8 cellular contexts compared by ENCODE assay signal in the genomic region with DNA sequence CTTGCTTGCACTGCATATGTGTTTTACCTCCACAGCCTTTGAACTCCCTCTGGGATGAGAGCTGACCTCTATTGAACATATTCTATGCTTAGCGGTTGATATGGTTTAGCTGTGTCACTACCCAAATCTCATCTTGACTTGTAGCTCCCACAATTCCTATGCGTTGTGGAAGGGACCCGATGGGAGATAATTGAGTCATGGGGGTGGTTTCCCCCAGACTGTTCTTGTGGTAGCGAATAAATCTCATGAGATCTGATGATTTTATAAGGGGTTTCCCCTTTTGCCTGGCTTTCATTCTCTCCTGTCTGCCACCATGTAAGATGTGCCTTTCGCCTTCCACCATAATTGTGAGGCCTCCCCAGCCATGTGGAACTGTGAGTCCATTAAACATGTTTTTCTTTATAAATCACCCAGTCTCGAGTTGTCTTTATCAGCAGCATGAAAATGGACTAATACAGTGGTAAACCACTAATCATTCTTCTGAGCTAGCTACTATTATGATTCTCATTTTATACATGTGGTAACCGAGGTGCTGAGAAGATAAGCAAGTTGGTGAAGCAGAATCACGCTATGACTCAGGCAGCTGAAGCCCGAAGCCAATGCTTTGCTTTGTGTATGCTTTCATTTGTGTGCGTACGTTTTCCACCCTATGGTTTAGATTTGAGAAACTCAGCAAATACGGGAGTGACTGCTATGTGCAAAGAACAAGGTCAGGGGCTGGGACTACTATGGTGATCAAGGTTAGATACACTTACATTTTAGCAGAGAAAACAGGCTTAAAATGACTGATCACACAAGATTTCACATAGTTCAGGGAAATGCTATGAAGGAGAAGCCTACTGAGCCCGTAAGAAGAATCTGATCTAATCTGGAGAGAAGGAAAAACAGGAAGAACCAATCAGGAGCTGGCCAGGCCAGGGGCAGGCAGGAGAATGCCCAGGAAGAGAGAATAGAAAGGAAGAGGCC.
DNase-seq lines count a peak whose midpoint lies in the region; ATAC-seq and TF ChIP-seq lines count a peak whose summit lies in the region.

No MANE protein-coding gene starts in this region.

- peaks cover 5% of the 10 kb centered on the region for H3K9me3 Mint-ChIP-seq in stimulated activated memory B cell treated with anti-CD40 and anti-IgM and Interleukin-4, amounts not matched to agents 10 μg/mL and 1 μg/mL and 100 μg/mL, for 72 hours
- no peaks in the 10 kb centered on the region for H3K9me3 Mint-ChIP-seq in neural progenitor cell

- no peak for TF ChIP-seq POLR2A in erythroblast (IDR thresholded peaks at IDR 0.05; ENCODE audit: low read length)

- no peaks in the 10 kb centered on the region for H4K20me1 ChIP-seq in neural progenitor cell (ENCODE audit: low read depth)

- TF ChIP-seq CTCF in fibroblast of villous mesenchyme (IDR thresholded peaks at IDR 0.05; ENCODE audit: insufficient read depth, low read depth, low read length) (no peak), neural progenitor cell (IDR thresholded peaks at IDR 0.05) (no peak)

- H3K27ac ChIP-seq in neural progenitor cell, result no peak overlapping the region

- no peak overlapping the region for H2AFZ ChIP-seq in neural progenitor cell (replicated peaks)

- H3K9me3 ChIP-seq in neural progenitor cell (ENCODE audit: low read depth), result no peaks in the 10 kb centered on the region

- peak; percentile 99 for ATAC-seq in GM18861 (IDR thresholded peaks at IDR 0.05; ENCODE audit: unreplicated experiment)
- peak; percentile 97 for ATAC-seq in HG02852 (IDR thresholded peaks at IDR 0.05; ENCODE audit: unreplicated experiment)
- peak; percentile 91 for ATAC-seq in stimulated activated memory B cell treated with anti-CD40 and anti-IgM and Interleukin-4, amounts not matched to agents 10 μg/mL and 1 μg/mL and 100 μg/mL, for 72 hours

- H3K4me1 Mint-ChIP-seq in stimulated activated memory B cell treated with anti-CD40 and anti-IgM and Interleukin-4, amounts not matched to agents 10 μg/mL and 1 μg/mL and 100 μg/mL, for 72 hours, result peaks cover 31% of the 10 kb centered on the region
- peaks cover 5% of the 10 kb centered on the region for H3K4me1 Mint-ChIP-seq in neural progenitor cell

- H3K27me3 ChIP-seq in neural progenitor cell, result no peaks in the 10 kb centered on the region

- no peak overlapping the region for H3K4me3 ChIP-seq in fibroblast of villous mesenchyme (ENCODE audit: low read depth, low read length)
- no peak overlapping the region for H3K4me3 ChIP-seq in neural progenitor cell

- DNase-seq in activated CD4-positive, CD25-positive, alpha-beta regulatory T cell treated with anti-CD3 and anti-CD28 coated beads, Interleukin-2, amount 50 U/mL, for 72 hours, result peak; percentile 46
- DNase-seq in fibroblast of villous mesenchyme (ENCODE audit: low read depth) (peak; percentile 74), NCI-H1092 treated with DMSO at 0.1 percent for 48 hours (lab: John Stamatoyannopoulos, UW) (no peak), erythroblast (lab: John Stamatoyannopoulos, UW) (no peak), neural progenitor cell (ENCODE audit: low spot score) (no peak)

- no peaks in the 10 kb centered on the region for H3K36me3 ChIP-seq in neural progenitor cell

- H3F3A ChIP-seq in neural progenitor cell (ENCODE audit: low read depth), result no peaks in the 10 kb centered on the region

- H3K79me2 ChIP-seq in neural progenitor cell (ENCODE audit: low read depth), result no peaks in the 10 kb centered on the region

- H3K4me3 Mint-ChIP-seq in stimulated activated memory B cell treated with anti-CD40 and anti-IgM and Interleukin-4, amounts not matched to agents 10 μg/mL and 1 μg/mL and 100 μg/mL, for 72 hours, result peak overlapping the region; percentile 29
- no peak overlapping the region for H3K4me3 Mint-ChIP-seq in neural progenitor cell

- peak overlapping the region; percentile 88 for H3K27ac Mint-ChIP-seq in stimulated activated memory B cell treated with anti-CD40 and anti-IgM and Interleukin-4, amounts not matched to agents 10 μg/mL and 1 μg/mL and 100 μg/mL, for 72 hours
- H3K27ac Mint-ChIP-seq in neural progenitor cell, result no peak overlapping the region

- H3K9ac ChIP-seq in neural progenitor cell, result no peak overlapping the region

- H3K4me1 ChIP-seq in neural progenitor cell, result no peaks in the 10 kb centered on the region

- H3K36me3 Mint-ChIP-seq in stimulated activated memory B cell treated with anti-CD40 and anti-IgM and Interleukin-4, amounts not matched to agents 10 μg/mL and 1 μg/mL and 100 μg/mL, for 72 hours, result peaks cover 50% of the 10 kb centered on the region
- peaks cover 5% of the 10 kb centered on the region for H3K36me3 Mint-ChIP-seq in neural progenitor cell

- H3K27me3 Mint-ChIP-seq in stimulated activated memory B cell treated with anti-CD40 and anti-IgM and Interleukin-4, amounts not matched to agents 10 μg/mL and 1 μg/mL and 100 μg/mL, for 72 hours, result no peaks in the 10 kb centered on the region
- no peaks in the 10 kb centered on the region for H3K27me3 Mint-ChIP-seq in neural progenitor cell (ENCODE audit: insufficient read depth, low read depth)

- no peak overlapping the region for H3K4me2 ChIP-seq in neural progenitor cell

Comparison
In these comparisons a context has a peak if more than half of its experiments do, and no peak if none do; other contexts are left out.
1. DNase-seq: peak in activated CD4-positive, CD25-positive, alpha-beta regulatory T cell treated with anti-CD3 and anti-CD28 coated beads, Interleukin-2, amount 50 U/mL, for 72 hours (single experiment) and fibroblast of villous mesenchyme (single experiment); none in NCI-H1092 treated with DMSO at 0.1 percent for 48 hours (single experiment), erythroblast (0 of 2) and neural progenitor cell (single experiment).
2. Peak in every context shown above with its lines, with median percentiles within 50 percentile points of each other: ATAC-seq.